ENCODE assay signal across 1 cellular context in the genomic region with DNA sequence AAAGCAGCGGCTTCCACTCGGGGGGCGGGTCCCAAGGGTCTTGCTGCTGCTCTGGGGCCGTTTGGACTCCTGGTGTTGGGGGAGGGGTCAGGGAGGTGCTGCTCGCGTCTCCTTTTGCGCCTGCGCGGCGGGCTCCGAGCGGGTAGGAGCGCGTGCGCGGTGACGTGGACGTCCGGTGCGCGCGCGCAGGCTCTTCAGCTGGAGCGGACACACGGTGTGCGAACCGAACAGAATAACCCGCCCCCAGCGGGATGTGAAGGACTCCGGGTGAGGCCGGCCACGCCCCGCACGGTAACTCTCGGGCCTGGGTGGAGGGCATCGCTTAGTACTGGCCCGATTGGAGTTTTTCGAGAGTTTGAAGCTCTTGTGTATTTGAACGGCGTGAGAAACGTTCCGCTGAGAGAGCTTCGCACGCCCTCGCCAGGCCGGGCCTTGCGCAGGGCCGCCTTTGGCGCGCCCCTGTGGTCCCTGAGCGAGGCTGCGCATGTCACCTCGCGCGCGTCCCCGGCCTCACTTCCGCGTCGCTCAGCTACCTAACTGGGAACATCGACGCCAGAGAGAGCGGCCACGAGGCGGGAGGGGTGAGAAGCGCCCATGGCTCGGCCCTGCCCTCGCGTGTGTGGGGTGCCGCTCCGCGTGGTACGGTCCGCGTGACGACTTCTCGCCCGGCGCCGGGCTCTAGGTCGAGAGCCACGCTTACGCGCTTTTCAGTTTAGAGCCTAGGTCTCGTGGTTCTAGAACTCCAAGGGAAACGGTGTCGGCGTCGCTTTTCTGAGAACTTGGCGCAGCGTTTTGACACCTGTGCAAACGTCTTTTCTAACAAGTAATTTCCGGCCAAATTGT.
TF ChIP-seq lines count a peak whose summit lies in the region.

A gene (plus strand): TSS at position 171 of the 843 bp plus-strand sequence.

TF ChIP-seq in K562, 482 proteins besides CTCF, POLR2A, EP300 and RAD21 (continued from another document and continues in another):
- TF ChIP-seq, protein P1, sequence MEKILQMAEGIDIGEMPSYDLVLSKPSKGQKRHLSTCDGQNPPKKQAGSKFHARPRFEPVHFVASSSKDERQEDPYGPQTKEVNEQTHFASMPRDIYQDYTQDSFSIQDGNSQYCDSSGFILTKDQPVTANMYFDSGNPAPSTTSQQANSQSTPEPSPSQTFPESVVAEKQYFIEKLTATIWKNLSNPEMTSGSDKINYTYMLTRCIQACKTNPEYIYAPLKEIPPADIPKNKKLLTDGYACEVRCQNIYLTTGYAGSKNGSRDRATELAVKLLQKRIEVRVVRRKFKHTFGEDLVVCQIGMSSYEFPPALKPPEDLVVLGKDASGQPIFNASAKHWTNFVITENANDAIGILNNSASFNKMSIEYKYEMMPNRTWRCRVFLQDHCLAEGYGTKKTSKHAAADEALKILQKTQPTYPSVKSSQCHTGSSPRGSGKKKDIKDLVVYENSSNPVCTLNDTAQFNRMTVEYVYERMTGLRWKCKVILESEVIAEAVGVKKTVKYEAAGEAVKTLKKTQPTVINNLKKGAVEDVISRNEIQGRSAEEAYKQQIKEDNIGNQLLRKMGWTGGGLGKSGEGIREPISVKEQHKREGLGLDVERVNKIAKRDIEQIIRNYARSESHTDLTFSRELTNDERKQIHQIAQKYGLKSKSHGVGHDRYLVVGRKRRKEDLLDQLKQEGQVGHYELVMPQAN (IDR thresholded peaks at IDR 0.05; ENCODE audit: borderline replicate concordance) = peak; percentile 87; the same call in 1 of the 2 replicates
- no peak for TF ChIP-seq SP2 (IDR thresholded peaks at IDR 0.05; ENCODE audit: extremely low read depth, low read depth, low read length, poor library complexity, severe bottlenecking)
- 0 out of 2 replicates have a peak, but pooled peaks have one; percentile 28 for TF ChIP-seq ZC3H4 (CRISPR knock-in tag; IDR thresholded peaks at IDR 0.05; ENCODE audit: borderline replicate concordance)
- TF ChIP-seq CCAR2 (IDR thresholded peaks at IDR 0.05; ENCODE audit: low read depth, low read length) = no peak
- no peak for TF ChIP-seq HNRNPK (IDR thresholded peaks at IDR 0.05; ENCODE audit: low read depth, low read length, poor library complexity, severe bottlenecking)
- TF ChIP-seq, protein P2, sequence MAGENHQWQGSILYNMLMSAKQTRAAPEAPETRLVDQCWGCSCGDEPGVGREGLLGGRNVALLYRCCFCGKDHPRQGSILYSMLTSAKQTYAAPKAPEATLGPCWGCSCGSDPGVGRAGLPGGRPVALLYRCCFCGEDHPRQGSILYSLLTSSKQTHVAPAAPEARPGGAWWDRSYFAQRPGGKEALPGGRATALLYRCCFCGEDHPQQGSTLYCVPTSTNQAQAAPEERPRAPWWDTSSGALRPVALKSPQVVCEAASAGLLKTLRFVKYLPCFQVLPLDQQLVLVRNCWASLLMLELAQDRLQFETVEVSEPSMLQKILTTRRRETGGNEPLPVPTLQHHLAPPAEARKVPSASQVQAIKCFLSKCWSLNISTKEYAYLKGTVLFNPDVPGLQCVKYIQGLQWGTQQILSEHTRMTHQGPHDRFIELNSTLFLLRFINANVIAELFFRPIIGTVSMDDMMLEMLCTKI (IDR thresholded peaks at IDR 0.05; ENCODE audit: partially characterized antibody) = no peak
- no peak for TF ChIP-seq ZNF507 (tag; conservative IDR thresholded peaks at IDR 0.05)
- TF ChIP-seq SRSF9 (IDR thresholded peaks at IDR 0.05; ENCODE audit: borderline replicate concordance, low read depth, low read length) = no peak
- TF ChIP-seq BRF1 (IDR thresholded peaks at IDR 0.05; ENCODE audit: borderline replicate concordance, extremely low read depth, insufficient read length) = no peak
- TF ChIP-seq CCNT2 (IDR thresholded peaks at IDR 0.05; ENCODE audit: borderline replicate concordance, extremely low read depth, insufficient read length, low read depth, low read length) = peak; percentile 55
- no peak for TF ChIP-seq KLF16 (IDR thresholded peaks at IDR 0.05)
- TF ChIP-seq, protein P3, sequence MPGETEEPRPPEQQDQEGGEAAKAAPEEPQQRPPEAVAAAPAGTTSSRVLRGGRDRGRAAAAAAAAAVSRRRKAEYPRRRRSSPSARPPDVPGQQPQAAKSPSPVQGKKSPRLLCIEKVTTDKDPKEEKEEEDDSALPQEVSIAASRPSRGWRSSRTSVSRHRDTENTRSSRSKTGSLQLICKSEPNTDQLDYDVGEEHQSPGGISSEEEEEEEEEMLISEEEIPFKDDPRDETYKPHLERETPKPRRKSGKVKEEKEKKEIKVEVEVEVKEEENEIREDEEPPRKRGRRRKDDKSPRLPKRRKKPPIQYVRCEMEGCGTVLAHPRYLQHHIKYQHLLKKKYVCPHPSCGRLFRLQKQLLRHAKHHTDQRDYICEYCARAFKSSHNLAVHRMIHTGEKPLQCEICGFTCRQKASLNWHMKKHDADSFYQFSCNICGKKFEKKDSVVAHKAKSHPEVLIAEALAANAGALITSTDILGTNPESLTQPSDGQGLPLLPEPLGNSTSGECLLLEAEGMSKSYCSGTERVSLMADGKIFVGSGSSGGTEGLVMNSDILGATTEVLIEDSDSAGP (CRISPR knock-in tag; IDR thresholded peaks at IDR 0.05) = peak; percentile 82; the same call in 1 of the 2 replicates
- TF ChIP-seq, protein P4, sequence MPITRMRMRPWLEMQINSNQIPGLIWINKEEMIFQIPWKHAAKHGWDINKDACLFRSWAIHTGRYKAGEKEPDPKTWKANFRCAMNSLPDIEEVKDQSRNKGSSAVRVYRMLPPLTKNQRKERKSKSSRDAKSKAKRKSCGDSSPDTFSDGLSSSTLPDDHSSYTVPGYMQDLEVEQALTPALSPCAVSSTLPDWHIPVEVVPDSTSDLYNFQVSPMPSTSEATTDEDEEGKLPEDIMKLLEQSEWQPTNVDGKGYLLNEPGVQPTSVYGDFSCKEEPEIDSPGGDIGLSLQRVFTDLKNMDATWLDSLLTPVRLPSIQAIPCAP (CRISPR knock-in tag; IDR thresholded peaks at IDR 0.05; ENCODE audit: borderline replicate concordance) = peak; percentile 96
- TF ChIP-seq E2F3 (CRISPR knock-in tag; IDR thresholded peaks at IDR 0.05) = peak; percentile 92
- TF ChIP-seq, protein P5, sequence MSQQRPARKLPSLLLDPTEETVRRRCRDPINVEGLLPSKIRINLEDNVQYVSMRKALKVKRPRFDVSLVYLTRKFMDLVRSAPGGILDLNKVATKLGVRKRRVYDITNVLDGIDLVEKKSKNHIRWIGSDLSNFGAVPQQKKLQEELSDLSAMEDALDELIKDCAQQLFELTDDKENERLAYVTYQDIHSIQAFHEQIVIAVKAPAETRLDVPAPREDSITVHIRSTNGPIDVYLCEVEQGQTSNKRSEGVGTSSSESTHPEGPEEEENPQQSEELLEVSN (IDR thresholded peaks at IDR 0.05; ENCODE audit: borderline replicate concordance in 1 of 2, extremely low read depth in 1 of 2, insufficient read depth in 1 of 2, insufficient read length in 1 of 2, low read depth in 1 of 2, low read length in 1 of 2, poor library complexity in 1 of 2, severe bottlenecking in 1 of 2) = peak; percentile 94 to 99
- TF ChIP-seq RFX1 (IDR thresholded peaks at IDR 0.05) = peak; percentile 27; the same call in 1 of the 2 replicates
- TF ChIP-seq, protein P6, sequence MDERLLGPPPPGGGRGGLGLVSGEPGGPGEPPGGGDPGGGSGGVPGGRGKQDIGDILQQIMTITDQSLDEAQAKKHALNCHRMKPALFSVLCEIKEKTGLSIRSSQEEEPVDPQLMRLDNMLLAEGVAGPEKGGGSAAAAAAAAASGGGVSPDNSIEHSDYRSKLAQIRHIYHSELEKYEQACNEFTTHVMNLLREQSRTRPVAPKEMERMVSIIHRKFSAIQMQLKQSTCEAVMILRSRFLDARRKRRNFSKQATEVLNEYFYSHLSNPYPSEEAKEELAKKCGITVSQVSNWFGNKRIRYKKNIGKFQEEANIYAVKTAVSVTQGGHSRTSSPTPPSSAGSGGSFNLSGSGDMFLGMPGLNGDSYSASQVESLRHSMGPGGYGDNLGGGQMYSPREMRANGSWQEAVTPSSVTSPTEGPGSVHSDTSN (CRISPR knock-in tag; IDR thresholded peaks at IDR 0.05; ENCODE audit: low read depth) = no peak
- TF ChIP-seq, protein P6 (tag; conservative IDR thresholded peaks at IDR 0.05; ENCODE audit: low read depth) = no peak
- peak; percentile 47; the same call in 1 of the 2 replicates for TF ChIP-seq FOSL1 (tag; conservative IDR thresholded peaks at IDR 0.05)
- TF ChIP-seq, protein P7, sequence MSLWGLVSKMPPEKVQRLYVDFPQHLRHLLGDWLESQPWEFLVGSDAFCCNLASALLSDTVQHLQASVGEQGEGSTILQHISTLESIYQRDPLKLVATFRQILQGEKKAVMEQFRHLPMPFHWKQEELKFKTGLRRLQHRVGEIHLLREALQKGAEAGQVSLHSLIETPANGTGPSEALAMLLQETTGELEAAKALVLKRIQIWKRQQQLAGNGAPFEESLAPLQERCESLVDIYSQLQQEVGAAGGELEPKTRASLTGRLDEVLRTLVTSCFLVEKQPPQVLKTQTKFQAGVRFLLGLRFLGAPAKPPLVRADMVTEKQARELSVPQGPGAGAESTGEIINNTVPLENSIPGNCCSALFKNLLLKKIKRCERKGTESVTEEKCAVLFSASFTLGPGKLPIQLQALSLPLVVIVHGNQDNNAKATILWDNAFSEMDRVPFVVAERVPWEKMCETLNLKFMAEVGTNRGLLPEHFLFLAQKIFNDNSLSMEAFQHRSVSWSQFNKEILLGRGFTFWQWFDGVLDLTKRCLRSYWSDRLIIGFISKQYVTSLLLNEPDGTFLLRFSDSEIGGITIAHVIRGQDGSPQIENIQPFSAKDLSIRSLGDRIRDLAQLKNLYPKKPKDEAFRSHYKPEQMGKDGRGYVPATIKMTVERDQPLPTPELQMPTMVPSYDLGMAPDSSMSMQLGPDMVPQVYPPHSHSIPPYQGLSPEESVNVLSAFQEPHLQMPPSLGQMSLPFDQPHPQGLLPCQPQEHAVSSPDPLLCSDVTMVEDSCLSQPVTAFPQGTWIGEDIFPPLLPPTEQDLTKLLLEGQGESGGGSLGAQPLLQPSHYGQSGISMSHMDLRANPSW (CRISPR knock-in tag; IDR thresholded peaks at IDR 0.05) = peak; percentile 65; the same call in 1 of the 2 replicates
- TF ChIP-seq, protein P8, sequence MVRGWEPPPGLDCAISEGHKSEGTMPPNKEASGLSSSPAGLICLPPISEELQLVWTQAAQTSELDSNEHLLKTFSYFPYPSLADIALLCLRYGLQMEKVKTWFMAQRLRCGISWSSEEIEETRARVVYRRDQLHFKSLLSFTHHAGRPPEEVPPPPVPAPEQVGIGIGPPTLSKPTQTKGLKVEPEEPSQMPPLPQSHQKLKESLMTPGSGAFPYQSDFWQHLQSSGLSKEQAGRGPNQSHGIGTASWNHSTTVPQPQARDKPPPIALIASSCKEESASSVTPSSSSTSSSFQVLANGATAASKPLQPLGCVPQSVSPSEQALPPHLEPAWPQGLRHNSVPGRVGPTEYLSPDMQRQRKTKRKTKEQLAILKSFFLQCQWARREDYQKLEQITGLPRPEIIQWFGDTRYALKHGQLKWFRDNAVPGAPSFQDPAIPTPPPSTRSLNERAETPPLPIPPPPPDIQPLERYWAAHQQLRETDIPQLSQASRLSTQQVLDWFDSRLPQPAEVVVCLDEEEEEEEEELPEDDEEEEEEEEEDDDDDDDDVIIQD (CRISPR knock-in tag; IDR thresholded peaks at IDR 0.05) = no peak; the same call in 1 of the 2 replicates
- TF ChIP-seq, protein P9, sequence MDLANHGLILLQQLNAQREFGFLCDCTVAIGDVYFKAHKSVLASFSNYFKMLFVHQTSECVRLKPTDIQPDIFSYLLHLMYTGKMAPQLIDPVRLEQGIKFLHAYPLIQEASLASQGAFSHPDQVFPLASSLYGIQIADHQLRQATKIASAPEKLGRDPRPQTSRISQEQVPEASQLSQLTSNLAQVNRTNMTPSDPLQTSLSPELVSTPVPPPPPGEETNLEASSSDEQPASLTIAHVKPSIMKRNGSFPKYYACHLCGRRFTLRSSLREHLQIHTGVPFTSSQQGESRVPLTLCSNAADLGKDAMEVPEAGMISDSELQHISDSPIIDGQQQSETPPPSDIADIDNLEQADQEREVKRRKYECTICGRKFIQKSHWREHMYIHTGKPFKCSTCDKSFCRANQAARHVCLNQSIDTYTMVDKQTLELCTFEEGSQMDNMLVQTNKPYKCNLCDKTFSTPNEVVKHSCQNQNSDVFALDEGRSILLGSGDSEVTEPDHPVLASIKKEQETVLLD (IDR thresholded peaks at IDR 0.05) = peak; percentile 94
- peak; percentile 60 for TF ChIP-seq KDM5B (IDR thresholded peaks at IDR 0.05; ENCODE audit: insufficient replicate concordance, low read depth, low read length)
- TF ChIP-seq, protein P10, sequence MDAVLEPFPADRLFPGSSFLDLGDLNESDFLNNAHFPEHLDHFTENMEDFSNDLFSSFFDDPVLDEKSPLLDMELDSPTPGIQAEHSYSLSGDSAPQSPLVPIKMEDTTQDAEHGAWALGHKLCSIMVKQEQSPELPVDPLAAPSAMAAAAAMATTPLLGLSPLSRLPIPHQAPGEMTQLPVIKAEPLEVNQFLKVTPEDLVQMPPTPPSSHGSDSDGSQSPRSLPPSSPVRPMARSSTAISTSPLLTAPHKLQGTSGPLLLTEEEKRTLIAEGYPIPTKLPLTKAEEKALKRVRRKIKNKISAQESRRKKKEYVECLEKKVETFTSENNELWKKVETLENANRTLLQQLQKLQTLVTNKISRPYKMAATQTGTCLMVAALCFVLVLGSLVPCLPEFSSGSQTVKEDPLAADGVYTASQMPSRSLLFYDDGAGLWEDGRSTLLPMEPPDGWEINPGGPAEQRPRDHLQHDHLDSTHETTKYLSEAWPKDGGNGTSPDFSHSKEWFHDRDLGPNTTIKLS (IDR thresholded peaks at IDR 0.05; ENCODE audit: borderline replicate concordance, low read depth) = peak; percentile 97
- TF ChIP-seq RNF2 (IDR thresholded peaks at IDR 0.05) = peak; percentile 97
- TF ChIP-seq NCOA1 (IDR thresholded peaks at IDR 0.05; ENCODE audit: low read depth) = no peak
- peak; percentile 76 for TF ChIP-seq ASH1L (IDR thresholded peaks at IDR 0.05; ENCODE audit: borderline replicate concordance, low read depth, partially characterized antibody)
- peak; percentile 78 for TF ChIP-seq POLR2H (tag; IDR thresholded peaks at IDR 0.05; ENCODE audit: low read depth)
- TF ChIP-seq CTBP1 (IDR thresholded peaks at IDR 0.05; ENCODE audit: borderline replicate concordance) = peak; percentile 98
- TF ChIP-seq SMAD4 (CRISPR knock-in tag; conservative IDR thresholded peaks at IDR 0.05) = peak; percentile 77
- TF ChIP-seq, protein P11, sequence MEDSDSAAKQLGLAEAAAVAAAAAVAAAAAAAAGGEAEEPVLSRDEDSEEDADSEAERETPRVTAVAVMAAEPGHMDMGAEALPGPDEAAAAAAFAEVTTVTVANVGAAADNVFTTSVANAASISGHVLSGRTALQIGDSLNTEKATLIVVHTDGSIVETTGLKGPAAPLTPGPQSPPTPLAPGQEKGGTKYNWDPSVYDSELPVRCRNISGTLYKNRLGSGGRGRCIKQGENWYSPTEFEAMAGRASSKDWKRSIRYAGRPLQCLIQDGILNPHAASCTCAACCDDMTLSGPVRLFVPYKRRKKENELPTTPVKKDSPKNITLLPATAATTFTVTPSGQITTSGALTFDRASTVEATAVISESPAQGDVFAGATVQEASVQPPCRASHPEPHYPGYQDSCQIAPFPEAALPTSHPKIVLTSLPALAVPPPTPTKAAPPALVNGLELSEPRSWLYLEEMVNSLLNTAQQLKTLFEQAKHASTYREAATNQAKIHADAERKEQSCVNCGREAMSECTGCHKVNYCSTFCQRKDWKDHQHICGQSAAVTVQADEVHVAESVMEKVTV (CRISPR knock-in tag; IDR thresholded peaks at IDR 0.05) = no peak
- no peak; the same call in 1 of the 2 replicates for TF ChIP-seq CEBPG (CRISPR knock-in tag; IDR thresholded peaks at IDR 0.05)
- TF ChIP-seq CEBPG (tag; conservative IDR thresholded peaks at IDR 0.05 in 1 of 2, IDR thresholded peaks at IDR 0.05 in 1 of 2) = no peak
- TF ChIP-seq RBFOX2 (IDR thresholded peaks at IDR 0.05; ENCODE audit: low read depth, low read length) = peak; percentile 97
